In the genomic region with DNA sequence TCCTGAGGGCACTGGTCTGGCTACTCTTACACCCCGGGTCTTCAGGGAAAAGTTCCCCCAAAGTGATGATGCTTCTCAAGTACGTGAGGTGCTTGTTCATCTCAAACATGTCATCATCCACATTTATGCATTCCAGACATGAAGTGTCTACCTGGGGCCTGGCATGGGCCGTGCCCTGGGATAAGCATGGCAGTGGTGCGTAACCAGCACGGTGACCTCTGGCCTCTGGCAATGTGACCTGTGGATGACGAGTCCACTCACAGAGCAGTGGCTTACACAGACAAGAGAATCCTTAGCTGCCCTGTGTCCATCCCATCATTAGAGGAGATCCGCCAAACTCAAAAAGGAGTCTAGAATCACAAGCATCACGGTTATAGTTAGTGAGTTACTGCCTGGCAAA, we compare ENCODE assay signal across 20 cellular contexts.
DNase-seq lines count a peak whose midpoint lies in the region; ATAC-seq, FAIRE-seq and TF ChIP-seq lines count a peak whose summit lies in the region.
"Had no signal": no experiment of that assay in that cellular context is flagged by ENCODE, and none has a peak within 500 bp of the region (broad histone marks: within the 10 kb centered on the region; RNA-seq: fewer than 3 reads in every experiment).

No MANE protein-coding gene starts in this region.

- H3K27ac Mint-ChIP-seq in neural crest cell (ENCODE audit: unreplicated experiment): peak overlapping the region; percentile 60
- H3K27ac Mint-ChIP-seq: GM23338, HFFc6 had no signal

- H4K12ac ChIP-seq in trophoblast cell (ENCODE audit: low read depth, low read length): no peak overlapping the region

- H3K23ac ChIP-seq in trophoblast cell (ENCODE audit: low read length): peak overlapping the region; percentile 86

- POLR2A ChIA-PET in K562 (lab: Yijun Ruan, JAX): interaction anchor here (0.7 to 2.2 kb wide), 2 partner anchors 8 to 210 kb away, joined by 3 to 6 read pairs; no protein-coding TSS in a partner anchor

- H3K9me3 ChIP-seq in K562 (replicated peaks; ENCODE audit: control insufficient read depth, insufficient read depth, low read depth, low read length) (0 out of 2 replicates have a peak, but pooled peaks cover 1% of the 10 kb centered on the region), trophoblast cell (ENCODE audit: insufficient read depth, low read depth, low read length) (peaks cover 4% of the 10 kb centered on the region)
- H3K9me3 ChIP-seq: HAP-1 had no signal

- no peaks in the 10 kb centered on the region for H3K36me3 Mint-ChIP-seq in neural crest cell (ENCODE audit: low read depth)
- H3K36me3 Mint-ChIP-seq: CD4-positive, alpha-beta memory T cell had no signal

- in situ Hi-C loops in K562 (cut with MboI): no loop called here

- no peaks in the 10 kb centered on the region for H4K20me1 ChIP-seq in K562 (replicated peaks; ENCODE audit: control insufficient read depth, insufficient read depth, low read length)

- H3K9ac ChIP-seq in K562 (ENCODE audit: insufficient read depth in 1 of 2, low read depth in 2 of 2, low read length in 2 of 2) (no peak overlapping the region), trophoblast cell (ENCODE audit: low read length) (peak overlapping the region; percentile 26)

- no peak for TF ChIP-seq RAD21 in K562 (CRISPR knock-in tag; conservative IDR thresholded peaks at IDR 0.05 in 1 of 2, IDR thresholded peaks at IDR 0.05 in 1 of 2)

- peaks cover 8 to 37% of the 10 kb centered on the region in 2 experiments; a peak in 4 of 5 replicates for H3K27me3 ChIP-seq in K562 (ENCODE audit: control insufficient read depth in 2 of 2, insufficient read depth in 2 of 2, low read length in 2 of 2)
- no peaks in the 10 kb centered on the region for H3K27me3 ChIP-seq in trophoblast cell (ENCODE audit: insufficient read depth, low read length)

- no peak overlapping the region for H2AK5ac ChIP-seq in trophoblast cell (ENCODE audit: low read length)

- no peak overlapping the region for H2BK5ac ChIP-seq in trophoblast cell (ENCODE audit: low read depth, low read length, poor library complexity)

- H4K8ac ChIP-seq in trophoblast cell (ENCODE audit: low read depth, low read length): no peak overlapping the region

- no peak for TF ChIP-seq EP300 in K562 (IDR thresholded peaks at IDR 0.05; ENCODE audit: low read length)

- no peaks in the 10 kb centered on the region for H3K79me1 ChIP-seq in trophoblast cell (ENCODE audit: low read length)

- H3K9me3 Mint-ChIP-seq in neural crest cell: peaks cover 11% of the 10 kb centered on the region
- H3K9me3 Mint-ChIP-seq: CD4-positive, alpha-beta memory T cell; HFFc6 had no signal

- no peak overlapping the region for H2AFZ ChIP-seq in K562 (ENCODE audit: low read depth, low read length)
- H2AFZ ChIP-seq in trophoblast cell (ENCODE audit: insufficient read depth, low read length, poor library complexity): no peak overlapping the region
- H2AFZ ChIP-seq: GM23338 had no signal

- no peak overlapping the region for H2BK120ac ChIP-seq in trophoblast cell (ENCODE audit: insufficient read depth, low read length, poor library complexity)

- H3K4me3 ChIP-seq in K562 (no peak overlapping the region), trophoblast cell (ENCODE audit: low read depth, low read length) (no peak overlapping the region)
- H3K4me3 ChIP-seq: GM23338, HAP-1 had no signal

- no peak overlapping the region for H3K14ac ChIP-seq in trophoblast cell (ENCODE audit: low read length)

- H3K27ac ChIP-seq in K562 (ENCODE audit: extremely low read depth, low read depth, low read length): no peak overlapping the region
- no peak overlapping the region for H3K27ac ChIP-seq in trophoblast cell (ENCODE audit: low read depth, low read length)

- no peak overlapping the region for H2BK12ac ChIP-seq in trophoblast cell (ENCODE audit: low read length)

- TF ChIP-seq POLR2A in K562 (conservative IDR thresholded peaks at IDR 0.05): no peak

- no peaks in the 10 kb centered on the region for H3K36me3 ChIP-seq in K562 (ENCODE audit: control insufficient read depth, insufficient read depth, low read length)
- H3K36me3 ChIP-seq in trophoblast cell (ENCODE audit: control insufficient read depth in 1 of 2, insufficient read depth in 2 of 2, low read length in 2 of 2): no peaks in the 10 kb centered on the region
- H3K36me3 ChIP-seq: HAP-1 had no signal

- H3K4ac ChIP-seq in trophoblast cell (ENCODE audit: low read depth, low read length): no peak overlapping the region

- TF ChIP-seq CTCF in K562 (IDR thresholded peaks at IDR 0.05 in 2 of 3, conservative IDR thresholded peaks at IDR 0.05 in 1 of 3; ENCODE audit: insufficient read depth in 2 of 3, low read depth in 1 of 3, low read length in 3 of 3) (no peak), neural crest cell (conservative IDR thresholded peaks at IDR 0.05) (no peak)

- H3K4me2 ChIP-seq in K562 (ENCODE audit: insufficient read depth, low read length) (no peak overlapping the region), trophoblast cell (ENCODE audit: low read length) (no peak overlapping the region)
- H3K4me2 ChIP-seq: GM23338 had no signal

- H3K27me3 Mint-ChIP-seq in neural crest cell (ENCODE audit: low read depth): no peaks in the 10 kb centered on the region

- ATAC-seq in K562 (no peak), HG03039 (IDR thresholded peaks at IDR 0.05; ENCODE audit: unreplicated experiment) (no peak)
- ATAC-seq: GM23338 had no signal

- no peak for DNase-seq in K562 (ENCODE audit: extremely low read depth in 1 of 4, low spot score in 3 of 4)
- DNase-seq in kidney tubule cell (ENCODE audit: low spot score): peak; percentile 55
- DNase-seq in neural crest cell (ENCODE audit: low read depth, low spot score): no peak
- no peak for DNase-seq in trophoblast cell
- no peak for DNase-seq in SIG-M5 treated with dmso at 0.1 percent for 504 hours (lab: John Stamatoyannopoulos, UW; ENCODE audit: unreplicated experiment)
- no peak for DNase-seq in stimulated activated CD4-positive, alpha-beta T cell treated with anti-CD3 and anti-CD28 coated beads, Interleukin-2, amount 100 ng/mL, for 48 hours
- DNase-seq: C1 segment of cervical spinal cord; Calu3; CD4-positive, alpha-beta memory T cell; COR-L47; DMS53; DMS79 treated with DMSO at 0.1 percent for 48 hours; GF-D8; HFFc6 had no signal

- H3K18ac ChIP-seq in trophoblast cell (ENCODE audit: low read length): no peak overlapping the region

- no peak overlapping the region for H3K4me3 Mint-ChIP-seq in neural crest cell
- H3K4me3 Mint-ChIP-seq: CD4-positive, alpha-beta memory T cell; GM23338; HFFc6 had no signal

- no peak overlapping the region for H4K91ac ChIP-seq in trophoblast cell (ENCODE audit: low read depth, low read length)

- 3% methylated on average over 8 of the region's 8 CpGs for WGBS in K562 (ENCODE audit: insufficient coverage, low coverage, missing lambda C conversion rate)
- WGBS in trophoblast cell (ENCODE audit: extremely low coverage, insufficient coverage, insufficient read length): no CpG with 5 or more reads among the region's 8 CpGs

- BruUV-seq in K562 (replicated peaks; lab: Mats Ljungman, UMichigan): no TSS peak

- H3K4me1 ChIP-seq in K562 (replicated peaks in 1 of 2; ENCODE audit: control insufficient read depth in 2 of 2, insufficient read depth in 2 of 2, low read length in 2 of 2): no peaks in the 10 kb centered on the region
- peaks cover 0 to 2% of the 10 kb centered on the region in 2 experiments for H3K4me1 ChIP-seq in trophoblast cell (ENCODE audit: control insufficient read depth in 1 of 2, insufficient read depth in 2 of 2, low read length in 2 of 2)
- H3K4me1 ChIP-seq: HAP-1 had no signal

- CTCF ChIA-PET in K562 (lab: Yijun Ruan, JAX; ENCODE audit: low intra/inter-chr PET ratio): no interaction called here

- H3K4me1 Mint-ChIP-seq in neural crest cell: peaks cover 22% of the 10 kb centered on the region
- H3K4me1 Mint-ChIP-seq: GM23338 had no signal

- peak; percentile 11 for FAIRE-seq in K562 (lab: Jason Lieb, UNC)
- FAIRE-seq: GM12891, GM18507, H54 had no signal

- intact Hi-C loops in K562 (cut with micrococcal nuclease): no loop called here

- no peaks in the 10 kb centered on the region for H3K79me2 ChIP-seq in K562 (ENCODE audit: control insufficient read depth, insufficient read depth, low read length)
- no peaks in the 10 kb centered on the region for H3K79me2 ChIP-seq in trophoblast cell (ENCODE audit: control insufficient read depth, insufficient read depth, low read length, poor library complexity)

- peaks cover 4% of the 10 kb centered on the region for H3K9me1 ChIP-seq in K562 (ENCODE audit: control insufficient read depth, insufficient read depth, low read length)

TF ChIP-seq in K562, 482 proteins besides CTCF, POLR2A, EP300 and RAD21 (continues in another document):
- TF ChIP-seq, protein P1, sequence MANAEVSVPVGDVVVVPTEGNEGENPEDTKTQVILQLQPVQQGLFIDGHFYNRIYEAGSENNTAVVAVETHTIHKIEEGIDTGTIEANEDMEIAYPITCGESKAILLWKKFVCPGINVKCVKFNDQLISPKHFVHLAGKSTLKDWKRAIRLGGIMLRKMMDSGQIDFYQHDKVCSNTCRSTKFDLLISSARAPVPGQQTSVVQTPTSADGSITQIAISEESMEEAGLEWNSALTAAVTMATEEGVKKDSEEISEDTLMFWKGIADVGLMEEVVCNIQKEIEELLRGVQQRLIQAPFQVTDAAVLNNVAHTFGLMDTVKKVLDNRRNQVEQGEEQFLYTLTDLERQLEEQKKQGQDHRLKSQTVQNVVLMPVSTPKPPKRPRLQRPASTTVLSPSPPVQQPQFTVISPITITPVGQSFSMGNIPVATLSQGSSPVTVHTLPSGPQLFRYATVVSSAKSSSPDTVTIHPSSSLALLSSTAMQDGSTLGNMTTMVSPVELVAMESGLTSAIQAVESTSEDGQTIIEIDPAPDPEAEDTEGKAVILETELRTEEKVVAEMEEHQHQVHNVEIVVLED (CRISPR knock-in tag; IDR thresholded peaks at IDR 0.05): no peak
- TF ChIP-seq ARNT (IDR thresholded peaks at IDR 0.05): no peak
- no peak for TF ChIP-seq SP1 (CRISPR knock-in tag; IDR thresholded peaks at IDR 0.05)
